ENCODE assay signal across 8 cellular contexts in genomic region chr12:32025906-32026305, GRCh38.
DNase-seq lines count a peak whose midpoint lies in the region; ATAC-seq lines count a peak whose summit lies in the region.

No MANE protein-coding gene starts in this region.

- peaks cover 25 to 26% (median 25%) of the 10 kb centered on the region in 3 donors for H3K4me1 Mint-ChIP-seq in T-cell

- H3K36me3 Mint-ChIP-seq in T-cell, result peaks cover 21% of the 10 kb centered on the region

- POLR2A ChIA-PET in T-cell (lab: Charles Lee), result interaction anchor here in 1 of 2 donors (0.7 kb wide), 1 partner anchor 441 kb away, joined by 9 read pairs; no protein-coding TSS in a partner anchor

- ATAC-seq in GM21423 (IDR thresholded peaks at IDR 0.05; ENCODE audit: unreplicated experiment) (peak; percentile 89), T-cell (replicated peaks in 1 of 4) (peak; percentile 96 to 100 (median 99))

- DNase-seq in T-cell, result peak; percentile 20 to 78 (median 47)
- DNase-seq in activated naive CD4-positive, alpha-beta T cell treated with Interleukin-2 at 50 U/mL for 16 hours, result peak; percentile 32
- DNase-seq in stimulated activated CD8-positive, alpha-beta memory T cell treated with anti-CD3 and anti-CD28 coated beads, Interleukin-7, amount 100 ng/mL, for 4 hours (ENCODE audit: low read depth in 2 of 2), result peak; percentile 5 to 9
- no peak for DNase-seq in NCI-H510A treated with DMSO at 0.1 percent for 48 hours (lab: John Stamatoyannopoulos, UW)
- DNase-seq in NCI-H1417 (lab: John Stamatoyannopoulos, UW), result no peak
- no peak for DNase-seq in DMS153 (lab: John Stamatoyannopoulos, UW)
- DNase-seq in SW 1271 (lab: John Stamatoyannopoulos, UW), result no peak

- H3K9me3 Mint-ChIP-seq in T-cell, result no peaks in the 10 kb centered on the region

- H3K27ac Mint-ChIP-seq in T-cell, result peak overlapping the region; percentile 56 to 67

- H3K4me3 Mint-ChIP-seq in T-cell, result peak overlapping the region in 2 of 3 donors; percentile 3 to 28

- no peaks in the 10 kb centered on the region for H3K27me3 Mint-ChIP-seq in T-cell

- CTCF ChIA-PET in T-cell (lab: Charles Lee), result interaction anchor here (0.6 to 0.7 kb wide), 4 partner anchors 14 to 138 kb away, joined by 3 to 8 read pairs (median 4); no protein-coding TSS in a partner anchor

Comparison
In these comparisons a context has a peak if more than half of its experiments do, and no peak if none do; other contexts are left out.
1. DNase-seq: peak in T-cell (34 of 34), activated naive CD4-positive, alpha-beta T cell treated with Interleukin-2 at 50 U/mL for 16 hours (single experiment) and stimulated activated CD8-positive, alpha-beta memory T cell treated with anti-CD3 and anti-CD28 coated beads, Interleukin-7, amount 100 ng/mL, for 4 hours (2 of 2); none in NCI-H510A treated with DMSO at 0.1 percent for 48 hours (single experiment), NCI-H1417 (0 of 3), DMS153 (single experiment) and SW 1271 (0 of 2).